Comparison of ENCODE assay signal across 22 cellular contexts in genomic region chr3:69059688-69060087, GRCh38. TPM values are rescaled to one million over a fixed set of nuclear protein-coding genes. Genes with fewer than 3 reads are reported as not detected.
DNase-seq lines count a peak whose midpoint lies in the region; ATAC-seq lines count a peak whose summit lies in the region.
"Had no signal": no experiment of that assay in that cellular context is flagged by ENCODE, and none has a peak within 500 bp of the region (broad histone marks: within the 10 kb centered on the region; RNA-seq: fewer than 3 reads in every experiment).

No MANE protein-coding gene starts in this region.

- no peak for DNase-seq in activated T-cell treated with anti-CD3 and anti-CD28 coated beads, Interleukin-2, amount 50 U/mL, for 24 hours
- DNase-seq in activated T-cell treated with anti-CD3 and anti-CD28 coated beads, Interleukin-2, amount 50 U/mL, for 1 hour = no peak
- no peak for DNase-seq in T-cell
- no peak for DNase-seq in activated naive CD8-positive, alpha-beta T cell treated with anti-CD3 and anti-CD28 coated beads, Interleukin-2, amount 50 U/mL, for 24 hours
- no peak for DNase-seq in stimulated activated naive B cell treated with anti-CD40 and anti-IgM and Interleukin-4, amounts not matched to agents 10 μg/mL and 1 μg/mL and 100 μg/mL, for 72 hours
- DNase-seq in activated effector memory CD4-positive, alpha-beta T cell treated with Interleukin-2 at 50 U/mL for 16 hours = no peak
- DNase-seq in A172 (ENCODE audit: low spot score) = no peak
- no peak for DNase-seq in head of caudate nucleus
- DNase-seq: activated effector memory CD4-positive, alpha-beta T cell treated with anti-CD3 and anti-CD28 coated beads, Interleukin-2, amount 50 U/mL, for 16 hours; C1 segment of cervical spinal cord; DMS 273 treated with DMSO at 0.1 percent for 48 hours; dorsolateral prefrontal cortex; heart left ventricle; NCI-H1105 treated with DMSO at 0.1 percent for 48 hours; NCI-H2081 treated with DMSO at 0.1 percent for 48 hours; NCI-H446 treated with DMSO at 0.1 percent for 48 hours; OCI-M1; ovary; stimulated activated CD4-positive, alpha-beta T cell treated with anti-CD3 and anti-CD28 coated beads, Interleukin-4, amount 100 ng/mL, for 1 hour; upper lobe of left lung had no signal

- H3K27me3 Mint-ChIP-seq in activated T-cell treated with anti-CD3 and anti-CD28 coated beads, Interleukin-2, amount 50 U/mL, for 24 hours = no peaks in the 10 kb centered on the region
- H3K27me3 Mint-ChIP-seq in T-cell = no peaks in the 10 kb centered on the region
- no peaks in the 10 kb centered on the region for H3K27me3 Mint-ChIP-seq in activated naive CD8-positive, alpha-beta T cell treated with anti-CD3 and anti-CD28 coated beads, Interleukin-2, amount 50 U/mL, for 24 hours
- no peaks in the 10 kb centered on the region for H3K27me3 Mint-ChIP-seq in stimulated activated naive B cell treated with anti-CD40 and anti-IgM and Interleukin-4, amounts not matched to agents 10 μg/mL and 1 μg/mL and 100 μg/mL, for 72 hours

- H3K27ac Mint-ChIP-seq in activated T-cell treated with anti-CD3 and anti-CD28 coated beads, Interleukin-2, amount 50 U/mL, for 24 hours = peak overlapping the region; percentile 94
- peak overlapping the region; percentile 80 to 86 for H3K27ac Mint-ChIP-seq in T-cell
- peak overlapping the region; percentile 78 for H3K27ac Mint-ChIP-seq in activated naive CD8-positive, alpha-beta T cell treated with anti-CD3 and anti-CD28 coated beads, Interleukin-2, amount 50 U/mL, for 24 hours
- H3K27ac Mint-ChIP-seq in stimulated activated naive B cell treated with anti-CD40 and anti-IgM and Interleukin-4, amounts not matched to agents 10 μg/mL and 1 μg/mL and 100 μg/mL, for 72 hours = peak overlapping the region; percentile 94
- H3K27ac Mint-ChIP-seq: nephron had no signal

- H3K9me3 Mint-ChIP-seq in activated T-cell treated with anti-CD3 and anti-CD28 coated beads, Interleukin-2, amount 50 U/mL, for 24 hours = no peaks in the 10 kb centered on the region
- no peaks in the 10 kb centered on the region for H3K9me3 Mint-ChIP-seq in T-cell
- H3K9me3 Mint-ChIP-seq in activated naive CD8-positive, alpha-beta T cell treated with anti-CD3 and anti-CD28 coated beads, Interleukin-2, amount 50 U/mL, for 24 hours = peaks cover 4% of the 10 kb centered on the region
- peaks cover 0 to 4% of the 10 kb centered on the region in 2 donors for H3K9me3 Mint-ChIP-seq in stimulated activated naive B cell treated with anti-CD40 and anti-IgM and Interleukin-4, amounts not matched to agents 10 μg/mL and 1 μg/mL and 100 μg/mL, for 72 hours
- H3K9me3 Mint-ChIP-seq: nephron had no signal

- POLR2A ChIA-PET in T-cell (lab: Charles Lee) = interaction anchor here (0.7 to 1.4 kb wide), 3 partner anchors 11 to 35 kb away, joined by 3 to 4 read pairs (median 3); no protein-coding TSS in a partner anchor

- H3K4me3 Mint-ChIP-seq in activated T-cell treated with anti-CD3 and anti-CD28 coated beads, Interleukin-2, amount 50 U/mL, for 24 hours = no peak overlapping the region
- no peak overlapping the region for H3K4me3 Mint-ChIP-seq in T-cell
- no peak overlapping the region for H3K4me3 Mint-ChIP-seq in activated naive CD8-positive, alpha-beta T cell treated with anti-CD3 and anti-CD28 coated beads, Interleukin-2, amount 50 U/mL, for 24 hours
- H3K4me3 Mint-ChIP-seq in stimulated activated naive B cell treated with anti-CD40 and anti-IgM and Interleukin-4, amounts not matched to agents 10 μg/mL and 1 μg/mL and 100 μg/mL, for 72 hours = no peak overlapping the region
- H3K4me3 Mint-ChIP-seq: nephron had no signal

- H3K4me1 Mint-ChIP-seq in activated T-cell treated with anti-CD3 and anti-CD28 coated beads, Interleukin-2, amount 50 U/mL, for 24 hours (ENCODE audit: low read depth) = peaks cover 50% of the 10 kb centered on the region
- peaks cover 37 to 55% (median 47%) of the 10 kb centered on the region in 3 donors for H3K4me1 Mint-ChIP-seq in T-cell
- peaks cover 43% of the 10 kb centered on the region for H3K4me1 Mint-ChIP-seq in activated naive CD8-positive, alpha-beta T cell treated with anti-CD3 and anti-CD28 coated beads, Interleukin-2, amount 50 U/mL, for 24 hours
- peaks cover 17 to 19% of the 10 kb centered on the region in 2 donors for H3K4me1 Mint-ChIP-seq in stimulated activated naive B cell treated with anti-CD40 and anti-IgM and Interleukin-4, amounts not matched to agents 10 μg/mL and 1 μg/mL and 100 μg/mL, for 72 hours
- H3K4me1 Mint-ChIP-seq: nephron had no signal

- intact Hi-C loops in head of caudate nucleus (cut with DNase I) = no loop called here

- H3K36me3 Mint-ChIP-seq in activated T-cell treated with anti-CD3 and anti-CD28 coated beads, Interleukin-2, amount 50 U/mL, for 24 hours (ENCODE audit: low read depth) = peaks cover 96% of the 10 kb centered on the region
- H3K36me3 Mint-ChIP-seq in T-cell = peaks cover 38% of the 10 kb centered on the region
- H3K36me3 Mint-ChIP-seq in activated naive CD8-positive, alpha-beta T cell treated with anti-CD3 and anti-CD28 coated beads, Interleukin-2, amount 50 U/mL, for 24 hours (ENCODE audit: low read depth) = peaks cover 70% of the 10 kb centered on the region
- peaks cover 35 to 40% of the 10 kb centered on the region in 2 donors for H3K36me3 Mint-ChIP-seq in stimulated activated naive B cell treated with anti-CD40 and anti-IgM and Interleukin-4, amounts not matched to agents 10 μg/mL and 1 μg/mL and 100 μg/mL, for 72 hours

- no peak for ATAC-seq in T-cell (replicated peaks in 1 of 4)
- ATAC-seq in activated naive CD8-positive, alpha-beta T cell treated with anti-CD3 and anti-CD28 coated beads, Interleukin-2, amount 50 U/mL, for 24 hours = peak; percentile 65
- ATAC-seq in stimulated activated naive B cell treated with anti-CD40 and anti-IgM and Interleukin-4, amounts not matched to agents 10 μg/mL and 1 μg/mL and 100 μg/mL, for 72 hours (replicated peaks) = no peak
- ATAC-seq: heart left ventricle, Right ventricle myocardium inferior had no signal

- CTCF ChIA-PET in T-cell (lab: Charles Lee) = interaction anchor here (0.6 to 1.6 kb wide), 3 partner anchors 25 to 102 kb away, joined by 3 read pairs; partner anchors contain the start of gene ARL6IP5 (in 1 of the 2)

RNA-seq across cellular contexts. Expression of gene TMF1, which starts 7.6 kb away (rescaled TPM):
- total RNA-seq in T-cell = 10 to 100 TPM; 39.9 to 80.4 (median 46.1) TPM
- total RNA-seq in A172 (2014; rRNA removed; shearing (Covaris generic)) = 20.3 and 24.4 TPM in 2 replicates

RNA-seq across cellular contexts. Expression of gene UBA3, which starts 20.5 kb away (rescaled TPM):
- total RNA-seq in T-cell = 10 to 100 TPM; 62.7 to 83.1 (median 73.2) TPM
- total RNA-seq in A172 (2014; rRNA removed; shearing (Covaris generic)) = 75.4 and 83.1 TPM in 2 replicates

RNA-seq across cellular contexts. Expression of gene ARL6IP5, which starts 25.0 kb away (rescaled TPM):
- total RNA-seq in T-cell = 100 to 1,000 TPM; 106 to 135 (median 127) TPM
- total RNA-seq in A172 (2014; rRNA removed; shearing (Covaris generic)) = 99.7 and 109 TPM in 2 replicates

RNA-seq across cellular contexts. Expression of gene EOGT, which starts 46.2 kb away (rescaled TPM):
- total RNA-seq in T-cell = 10 to 100 TPM; 14.0 to 18.2 (median 15.5) TPM
- total RNA-seq in A172 (2014; rRNA removed; shearing (Covaris generic)) = 16.8 and 16.9 TPM in 2 replicates
